ENCODE assay signal across 1 cellular context in the genomic region with DNA sequence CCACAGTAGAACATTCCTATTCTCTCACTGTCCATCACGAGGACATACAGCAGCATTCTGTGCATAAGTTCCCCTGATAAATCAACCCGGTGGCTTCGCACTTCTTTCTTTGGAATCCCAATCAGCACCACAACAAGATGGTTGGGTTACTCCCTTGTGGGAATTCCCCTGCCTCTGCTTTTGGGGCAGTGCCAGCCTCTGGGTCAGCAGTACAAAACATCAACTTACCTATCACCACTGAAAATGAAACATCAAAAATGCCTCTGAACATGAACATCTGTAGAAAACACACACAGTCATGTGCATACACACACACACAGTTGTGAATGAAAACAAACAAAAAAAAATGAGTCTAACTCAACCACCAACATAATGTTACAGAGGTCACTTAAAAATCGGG.
TF ChIP-seq lines count a peak whose summit lies in the region.

No MANE protein-coding gene starts in this region.

TF ChIP-seq in GM23338, 12 proteins besides CTCF, POLR2A, EP300 and RAD21 (continued from another document):
- TF ChIP-seq ZNF331 (CRISPR knock-in tag; IDR thresholded peaks at IDR 0.05; ENCODE audit: low read depth) (no peak), EZH2 (IDR thresholded peaks at IDR 0.05; ENCODE audit: low read depth, unreplicated experiment) (no peak), NANOG (IDR thresholded peaks at IDR 0.05; ENCODE audit: borderline replicate concordance) (no peak), EZH2phosphoT487 (IDR thresholded peaks at IDR 0.05; ENCODE audit: unreplicated experiment) (no peak)
- TF ChIP-seq, protein P1, sequence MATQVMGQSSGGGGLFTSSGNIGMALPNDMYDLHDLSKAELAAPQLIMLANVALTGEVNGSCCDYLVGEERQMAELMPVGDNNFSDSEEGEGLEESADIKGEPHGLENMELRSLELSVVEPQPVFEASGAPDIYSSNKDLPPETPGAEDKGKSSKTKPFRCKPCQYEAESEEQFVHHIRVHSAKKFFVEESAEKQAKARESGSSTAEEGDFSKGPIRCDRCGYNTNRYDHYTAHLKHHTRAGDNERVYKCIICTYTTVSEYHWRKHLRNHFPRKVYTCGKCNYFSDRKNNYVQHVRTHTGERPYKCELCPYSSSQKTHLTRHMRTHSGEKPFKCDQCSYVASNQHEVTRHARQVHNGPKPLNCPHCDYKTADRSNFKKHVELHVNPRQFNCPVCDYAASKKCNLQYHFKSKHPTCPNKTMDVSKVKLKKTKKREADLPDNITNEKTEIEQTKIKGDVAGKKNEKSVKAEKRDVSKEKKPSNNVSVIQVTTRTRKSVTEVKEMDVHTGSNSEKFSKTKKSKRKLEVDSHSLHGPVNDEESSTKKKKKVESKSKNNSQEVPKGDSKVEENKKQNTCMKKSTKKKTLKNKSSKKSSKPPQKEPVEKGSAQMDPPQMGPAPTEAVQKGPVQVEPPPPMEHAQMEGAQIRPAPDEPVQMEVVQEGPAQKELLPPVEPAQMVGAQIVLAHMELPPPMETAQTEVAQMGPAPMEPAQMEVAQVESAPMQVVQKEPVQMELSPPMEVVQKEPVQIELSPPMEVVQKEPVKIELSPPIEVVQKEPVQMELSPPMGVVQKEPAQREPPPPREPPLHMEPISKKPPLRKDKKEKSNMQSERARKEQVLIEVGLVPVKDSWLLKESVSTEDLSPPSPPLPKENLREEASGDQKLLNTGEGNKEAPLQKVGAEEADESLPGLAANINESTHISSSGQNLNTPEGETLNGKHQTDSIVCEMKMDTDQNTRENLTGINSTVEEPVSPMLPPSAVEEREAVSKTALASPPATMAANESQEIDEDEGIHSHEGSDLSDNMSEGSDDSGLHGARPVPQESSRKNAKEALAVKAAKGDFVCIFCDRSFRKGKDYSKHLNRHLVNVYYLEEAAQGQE (IDR thresholded peaks at IDR 0.05; ENCODE audit: unreplicated experiment) = no peak
